1 cellular context compared by ENCODE assay signal in the genomic region with DNA sequence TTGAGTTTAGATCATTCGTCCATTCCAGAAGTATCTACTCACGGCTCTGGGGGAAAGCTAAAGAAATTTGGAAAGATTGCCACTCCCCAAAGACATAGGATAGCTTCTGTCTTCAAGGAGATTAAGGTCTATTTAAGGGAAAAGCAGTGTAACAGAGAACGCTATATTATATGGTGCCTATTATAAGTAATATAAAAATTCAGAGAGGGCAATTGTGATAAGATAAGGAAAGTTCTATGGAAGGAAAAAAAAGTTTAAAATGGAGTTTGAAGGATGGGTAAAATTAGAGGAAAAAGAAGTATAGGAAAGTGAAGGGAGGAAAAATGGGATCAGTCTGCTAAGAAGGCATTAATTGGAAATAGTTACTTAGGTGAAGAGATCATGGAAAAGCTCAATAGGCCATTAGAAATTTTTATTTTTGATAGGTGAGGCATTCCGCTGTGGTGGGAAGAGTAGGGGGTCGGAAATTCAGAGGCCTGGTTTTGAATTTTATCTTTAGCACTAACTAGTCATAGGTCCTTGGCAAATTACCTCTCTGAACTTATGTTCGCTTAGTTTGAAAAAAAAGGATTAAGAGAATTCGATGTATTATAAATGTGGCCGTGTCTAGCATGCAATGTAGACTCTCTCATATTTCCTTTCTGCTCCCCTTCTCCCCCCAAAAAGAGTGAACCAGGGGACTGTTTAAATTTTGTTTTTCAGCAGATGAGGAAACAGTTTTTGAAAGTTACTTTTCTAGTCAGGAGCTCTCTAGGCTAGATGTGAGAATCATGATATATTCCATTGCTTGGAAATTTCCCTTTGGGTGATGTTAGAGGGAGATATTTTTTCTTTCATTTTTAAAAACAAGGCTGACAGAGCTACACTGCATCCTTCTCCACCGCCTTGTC.
TF ChIP-seq lines count a peak whose summit lies in the region.

No MANE protein-coding gene starts in this region.

TF ChIP-seq in HepG2, 621 proteins besides CTCF, POLR2A, EP300 and RAD21:
- TF ChIP-seq TCF12 (IDR thresholded peaks at IDR 0.05) (no peak), TCF12 (CRISPR knock-in tag; IDR thresholded peaks at IDR 0.05) (no peak), MYC (CRISPR knock-in tag; IDR thresholded peaks at IDR 0.05; ENCODE audit: borderline replicate concordance) (no peak), NFYC (CRISPR knock-in tag; IDR thresholded peaks at IDR 0.05) (no peak), NCOA5 (CRISPR knock-in tag; IDR thresholded peaks at IDR 0.05) (no peak), NR2F2 (IDR thresholded peaks at IDR 0.05; ENCODE audit: borderline replicate concordance, low read depth) (no peak), DPF2 (CRISPR knock-in tag; IDR thresholded peaks at IDR 0.05; ENCODE audit: borderline replicate concordance, low read depth) (no peak), SALL1 (CRISPR knock-in tag; IDR thresholded peaks at IDR 0.05) (no peak), TOPORS (CRISPR knock-in tag; IDR thresholded peaks at IDR 0.05) (no peak), PTBP1 (IDR thresholded peaks at IDR 0.05; ENCODE audit: low read depth, low read length, poor library complexity, severe bottlenecking) (no peak), ISL2 (CRISPR knock-in tag; IDR thresholded peaks at IDR 0.05) (no peak), ZBTB42 (CRISPR knock-in tag; IDR thresholded peaks at IDR 0.05) (0 out of 2 replicates have a peak, but pooled peaks have one; percentile 1), NBN (conservative IDR thresholded peaks at IDR 0.05) (no peak), PHF20 (CRISPR knock-in tag; IDR thresholded peaks at IDR 0.05) (no peak), ONECUT2 (CRISPR knock-in tag; IDR thresholded peaks at IDR 0.05) (no peak), NR2F6 (IDR thresholded peaks at IDR 0.05) (no peak), NR2F6 (CRISPR knock-in tag; IDR thresholded peaks at IDR 0.05) (0 out of 2 replicates have a peak, but pooled peaks have one; percentile 2)
- TF ChIP-seq, protein P1, sequence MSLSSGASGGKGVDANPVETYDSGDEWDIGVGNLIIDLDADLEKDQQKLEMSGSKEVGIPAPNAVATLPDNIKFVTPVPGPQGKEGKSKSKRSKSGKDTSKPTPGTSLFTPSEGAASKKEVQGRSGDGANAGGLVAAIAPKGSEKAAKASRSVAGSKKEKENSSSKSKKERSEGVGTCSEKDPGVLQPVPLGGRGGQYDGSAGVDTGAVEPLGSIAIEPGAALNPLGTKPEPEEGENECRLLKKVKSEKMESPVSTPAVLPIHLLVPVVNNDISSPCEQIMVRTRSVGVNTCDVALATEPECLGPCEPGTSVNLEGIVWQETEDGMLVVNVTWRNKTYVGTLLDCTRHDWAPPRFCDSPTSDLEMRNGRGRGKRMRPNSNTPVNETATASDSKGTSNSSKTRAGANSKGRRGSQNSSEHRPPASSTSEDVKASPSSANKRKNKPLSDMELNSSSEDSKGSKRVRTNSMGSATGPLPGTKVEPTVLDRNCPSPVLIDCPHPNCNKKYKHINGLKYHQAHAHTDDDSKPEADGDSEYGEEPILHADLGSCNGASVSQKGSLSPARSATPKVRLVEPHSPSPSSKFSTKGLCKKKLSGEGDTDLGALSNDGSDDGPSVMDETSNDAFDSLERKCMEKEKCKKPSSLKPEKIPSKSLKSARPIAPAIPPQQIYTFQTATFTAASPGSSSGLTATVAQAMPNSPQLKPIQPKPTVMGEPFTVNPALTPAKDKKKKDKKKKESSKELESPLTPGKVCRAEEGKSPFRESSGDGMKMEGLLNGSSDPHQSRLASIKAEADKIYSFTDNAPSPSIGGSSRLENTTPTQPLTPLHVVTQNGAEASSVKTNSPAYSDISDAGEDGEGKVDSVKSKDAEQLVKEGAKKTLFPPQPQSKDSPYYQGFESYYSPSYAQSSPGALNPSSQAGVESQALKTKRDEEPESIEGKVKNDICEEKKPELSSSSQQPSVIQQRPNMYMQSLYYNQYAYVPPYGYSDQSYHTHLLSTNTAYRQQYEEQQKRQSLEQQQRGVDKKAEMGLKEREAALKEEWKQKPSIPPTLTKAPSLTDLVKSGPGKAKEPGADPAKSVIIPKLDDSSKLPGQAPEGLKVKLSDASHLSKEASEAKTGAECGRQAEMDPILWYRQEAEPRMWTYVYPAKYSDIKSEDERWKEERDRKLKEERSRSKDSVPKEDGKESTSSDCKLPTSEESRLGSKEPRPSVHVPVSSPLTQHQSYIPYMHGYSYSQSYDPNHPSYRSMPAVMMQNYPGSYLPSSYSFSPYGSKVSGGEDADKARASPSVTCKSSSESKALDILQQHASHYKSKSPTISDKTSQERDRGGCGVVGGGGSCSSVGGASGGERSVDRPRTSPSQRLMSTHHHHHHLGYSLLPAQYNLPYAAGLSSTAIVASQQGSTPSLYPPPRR (CRISPR knock-in tag; IDR thresholded peaks at IDR 0.05; ENCODE audit: borderline replicate concordance) = no peak
- TF ChIP-seq, protein P2, sequence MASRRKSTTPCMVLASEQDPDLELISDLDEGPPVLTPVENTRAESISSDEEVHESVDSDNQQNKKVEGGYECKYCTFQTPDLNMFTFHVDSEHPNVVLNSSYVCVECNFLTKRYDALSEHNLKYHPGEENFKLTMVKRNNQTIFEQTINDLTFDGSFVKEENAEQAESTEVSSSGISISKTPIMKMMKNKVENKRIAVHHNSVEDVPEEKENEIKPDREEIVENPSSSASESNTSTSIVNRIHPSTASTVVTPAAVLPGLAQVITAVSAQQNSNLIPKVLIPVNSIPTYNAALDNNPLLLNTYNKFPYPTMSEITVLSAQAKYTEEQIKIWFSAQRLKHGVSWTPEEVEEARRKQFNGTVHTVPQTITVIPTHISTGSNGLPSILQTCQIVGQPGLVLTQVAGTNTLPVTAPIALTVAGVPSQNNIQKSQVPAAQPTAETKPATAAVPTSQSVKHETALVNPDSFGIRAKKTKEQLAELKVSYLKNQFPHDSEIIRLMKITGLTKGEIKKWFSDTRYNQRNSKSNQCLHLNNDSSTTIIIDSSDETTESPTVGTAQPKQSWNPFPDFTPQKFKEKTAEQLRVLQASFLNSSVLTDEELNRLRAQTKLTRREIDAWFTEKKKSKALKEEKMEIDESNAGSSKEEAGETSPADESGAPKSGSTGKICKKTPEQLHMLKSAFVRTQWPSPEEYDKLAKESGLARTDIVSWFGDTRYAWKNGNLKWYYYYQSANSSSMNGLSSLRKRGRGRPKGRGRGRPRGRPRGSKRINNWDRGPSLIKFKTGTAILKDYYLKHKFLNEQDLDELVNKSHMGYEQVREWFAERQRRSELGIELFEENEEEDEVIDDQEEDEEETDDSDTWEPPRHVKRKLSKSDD (CRISPR knock-in tag; IDR thresholded peaks at IDR 0.05; ENCODE audit: low read depth) = no peak
- TF ChIP-seq, protein P3, sequence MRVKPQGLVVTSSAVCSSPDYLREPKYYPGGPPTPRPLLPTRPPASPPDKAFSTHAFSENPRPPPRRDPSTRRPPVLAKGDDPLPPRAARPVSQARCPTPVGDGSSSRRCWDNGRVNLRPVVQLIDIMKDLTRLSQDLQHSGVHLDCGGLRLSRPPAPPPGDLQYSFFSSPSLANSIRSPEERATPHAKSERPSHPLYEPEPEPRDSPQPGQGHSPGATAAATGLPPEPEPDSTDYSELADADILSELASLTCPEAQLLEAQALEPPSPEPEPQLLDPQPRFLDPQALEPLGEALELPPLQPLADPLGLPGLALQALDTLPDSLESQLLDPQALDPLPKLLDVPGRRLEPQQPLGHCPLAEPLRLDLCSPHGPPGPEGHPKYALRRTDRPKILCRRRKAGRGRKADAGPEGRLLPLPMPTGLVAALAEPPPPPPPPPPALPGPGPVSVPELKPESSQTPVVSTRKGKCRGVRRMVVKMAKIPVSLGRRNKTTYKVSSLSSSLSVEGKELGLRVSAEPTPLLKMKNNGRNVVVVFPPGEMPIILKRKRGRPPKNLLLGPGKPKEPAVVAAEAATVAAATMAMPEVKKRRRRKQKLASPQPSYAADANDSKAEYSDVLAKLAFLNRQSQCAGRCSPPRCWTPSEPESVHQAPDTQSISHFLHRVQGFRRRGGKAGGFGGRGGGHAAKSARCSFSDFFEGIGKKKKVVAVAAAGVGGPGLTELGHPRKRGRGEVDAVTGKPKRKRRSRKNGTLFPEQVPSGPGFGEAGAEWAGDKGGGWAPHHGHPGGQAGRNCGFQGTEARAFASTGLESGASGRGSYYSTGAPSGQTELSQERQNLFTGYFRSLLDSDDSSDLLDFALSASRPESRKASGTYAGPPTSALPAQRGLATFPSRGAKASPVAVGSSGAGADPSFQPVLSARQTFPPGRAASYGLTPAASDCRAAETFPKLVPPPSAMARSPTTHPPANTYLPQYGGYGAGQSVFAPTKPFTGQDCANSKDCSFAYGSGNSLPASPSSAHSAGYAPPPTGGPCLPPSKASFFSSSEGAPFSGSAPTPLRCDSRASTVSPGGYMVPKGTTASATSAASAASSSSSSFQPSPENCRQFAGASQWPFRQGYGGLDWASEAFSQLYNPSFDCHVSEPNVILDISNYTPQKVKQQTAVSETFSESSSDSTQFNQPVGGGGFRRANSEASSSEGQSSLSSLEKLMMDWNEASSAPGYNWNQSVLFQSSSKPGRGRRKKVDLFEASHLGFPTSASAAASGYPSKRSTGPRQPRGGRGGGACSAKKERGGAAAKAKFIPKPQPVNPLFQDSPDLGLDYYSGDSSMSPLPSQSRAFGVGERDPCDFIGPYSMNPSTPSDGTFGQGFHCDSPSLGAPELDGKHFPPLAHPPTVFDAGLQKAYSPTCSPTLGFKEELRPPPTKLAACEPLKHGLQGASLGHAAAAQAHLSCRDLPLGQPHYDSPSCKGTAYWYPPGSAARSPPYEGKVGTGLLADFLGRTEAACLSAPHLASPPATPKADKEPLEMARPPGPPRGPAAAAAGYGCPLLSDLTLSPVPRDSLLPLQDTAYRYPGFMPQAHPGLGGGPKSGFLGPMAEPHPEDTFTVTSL (CRISPR knock-in tag; IDR thresholded peaks at IDR 0.05; ENCODE audit: borderline replicate concordance) = peak; percentile 3; the same call in 1 of the 2 replicates
- TF ChIP-seq, protein P4, sequence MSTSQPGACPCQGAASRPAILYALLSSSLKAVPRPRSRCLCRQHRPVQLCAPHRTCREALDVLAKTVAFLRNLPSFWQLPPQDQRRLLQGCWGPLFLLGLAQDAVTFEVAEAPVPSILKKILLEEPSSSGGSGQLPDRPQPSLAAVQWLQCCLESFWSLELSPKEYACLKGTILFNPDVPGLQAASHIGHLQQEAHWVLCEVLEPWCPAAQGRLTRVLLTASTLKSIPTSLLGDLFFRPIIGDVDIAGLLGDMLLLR (CRISPR knock-in tag; IDR thresholded peaks at IDR 0.05) = no peak
- TF ChIP-seq, protein P5, sequence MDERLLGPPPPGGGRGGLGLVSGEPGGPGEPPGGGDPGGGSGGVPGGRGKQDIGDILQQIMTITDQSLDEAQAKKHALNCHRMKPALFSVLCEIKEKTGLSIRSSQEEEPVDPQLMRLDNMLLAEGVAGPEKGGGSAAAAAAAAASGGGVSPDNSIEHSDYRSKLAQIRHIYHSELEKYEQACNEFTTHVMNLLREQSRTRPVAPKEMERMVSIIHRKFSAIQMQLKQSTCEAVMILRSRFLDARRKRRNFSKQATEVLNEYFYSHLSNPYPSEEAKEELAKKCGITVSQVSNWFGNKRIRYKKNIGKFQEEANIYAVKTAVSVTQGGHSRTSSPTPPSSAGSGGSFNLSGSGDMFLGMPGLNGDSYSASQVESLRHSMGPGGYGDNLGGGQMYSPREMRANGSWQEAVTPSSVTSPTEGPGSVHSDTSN (CRISPR knock-in tag; IDR thresholded peaks at IDR 0.05) = no peak
TF ChIP-seq in HepG2: peak in this region for 3.
